ENCODE assay signal across 1 cellular context in genomic region chr1:163038928-163039327, GRCh38.
TF ChIP-seq lines count a peak whose summit lies in the region.

No MANE protein-coding gene starts in this region.

TF ChIP-seq in HepG2, 621 proteins besides CTCF, POLR2A, EP300 and RAD21 (continued from another document):
- TF ChIP-seq MAFK (conservative IDR thresholded peaks at IDR 0.05 in 1 of 2, IDR thresholded peaks at IDR 0.05 in 1 of 2; ENCODE audit: low read length in 2 of 2), result peak; percentile 28 to 63; a peak in 2 of 4 replicates
